In the genomic region with DNA sequence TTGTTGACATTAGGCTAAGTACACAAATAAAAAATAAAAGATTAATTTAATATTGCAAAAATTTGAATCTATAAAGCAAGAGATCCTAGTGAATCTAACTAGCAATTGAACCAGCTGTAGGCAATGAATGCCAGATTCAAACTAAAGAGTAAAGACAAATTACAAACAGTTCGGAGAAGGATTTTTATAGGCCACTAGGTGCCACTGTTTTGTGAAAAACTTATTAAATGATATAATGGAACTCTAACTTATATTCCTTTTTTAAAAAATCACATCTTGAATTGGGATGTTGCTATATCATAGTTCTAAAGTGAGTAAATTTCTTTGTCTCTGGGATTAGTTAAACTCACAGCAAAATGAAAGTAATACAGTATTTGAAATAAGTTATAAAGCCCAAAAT, we compare ENCODE assay signal across 9 cellular contexts. TPM values are rescaled to one million over a fixed set of nuclear protein-coding genes. Genes with fewer than 3 reads are reported as not detected.
A peak's percentile ranks its signal among the peaks of the same experiment; 100 is the strongest.
DNase-seq lines count a peak whose midpoint lies in the region; ATAC-seq and TF ChIP-seq lines count a peak whose summit lies in the region.
"Had no signal": no experiment of that assay in that cellular context is flagged by ENCODE, and none has a peak within 500 bp of the region (broad histone marks: within the 10 kb centered on the region; RNA-seq: fewer than 3 reads in every experiment).

No MANE protein-coding gene starts in this region.

- 4% methylated on average over 1 of the region's 1 CpG for WGBS in mammary epithelial cell (ENCODE audit: low coverage, missing lambda C conversion rate)

- H4K20me1 ChIP-seq in mammary epithelial cell (ENCODE audit: insufficient read depth, low read length), result no peaks in the 10 kb centered on the region

- in situ Hi-C loops in mammary epithelial cell (cut with MboI; ENCODE audit: low sequenced_read_pairs in 2 of 2), result loop anchor here (25.0 kb wide), 3 partner anchors 292 to 1367 kb away; no protein-coding TSS in a partner anchor

- dilution Hi-C loops in mammary epithelial cell (cut with HindIII; ENCODE audit: low sequenced_read_pairs), result loop anchor here (5.0 kb wide), 1 partner anchor 37 kb away; a partner anchor contains a TSS

- TF ChIP-seq CTCF in BJ (IDR thresholded peaks at IDR 0.05; ENCODE audit: insufficient read depth, low read depth, low read length) (peak; percentile 34; the same call in 1 of the 2 replicates), NB4 (IDR thresholded peaks at IDR 0.05; ENCODE audit: low read depth, low read length) (peak; percentile 6), mammary epithelial cell (conservative IDR thresholded peaks at IDR 0.05 in 1 of 2, IDR thresholded peaks at IDR 0.05 in 1 of 2; ENCODE audit: extremely low read depth in 1 of 2, insufficient read depth in 1 of 2, low read depth in 1 of 2, low read length in 2 of 2) (peak; percentile 22 to 46)

- ATAC-seq in HG02763 (IDR thresholded peaks at IDR 0.05; ENCODE audit: unreplicated experiment), result no peak

- intact Hi-C loops in mammary epithelial cell (cut with micrococcal nuclease), result loop anchor here (2.0 kb wide), 1 partner anchor 39 kb away; a partner anchor contains a TSS

- no peak overlapping the region for H3K4me2 ChIP-seq in mammary epithelial cell (ENCODE audit: insufficient read depth, low read depth, low read length)

- CTCF ChIA-PET in BJ (lab: Yijun Ruan, JAX) (interaction anchor here (0.6 to 4.0 kb wide), 14 partner anchors 8 to 563 kb away, joined by 3 to 35 read pairs (median 4); a partner anchor contains a TSS), mammary epithelial cell (lab: Charles Lee; ENCODE audit: low non-redundant PET) (no interaction called here)

- BruUV-seq in mammary epithelial cell (replicated peaks; lab: Mats Ljungman, UMichigan), result no TSS peak

- no peak for TF ChIP-seq POLR2A in NB4 (IDR thresholded peaks at IDR 0.05; ENCODE audit: extremely low read depth, insufficient read length)

- H3K4me3 ChIP-seq in BJ (ENCODE audit: low read depth, low read length) (no peak overlapping the region), NB4 (ENCODE audit: low read depth, low read length) (no peak overlapping the region), mammary epithelial cell (replicated peaks in 1 of 3; ENCODE audit: insufficient read depth in 1 of 3, low read depth in 2 of 3, low read length in 3 of 3) (no peak overlapping the region)

- POLR2A ChIA-PET in BJ (lab: Charles Lee), result no interaction called here

- H3K9ac ChIP-seq in mammary epithelial cell (ENCODE audit: insufficient read depth, low read length), result no peak overlapping the region

- no peaks in the 10 kb centered on the region for H3K4me1 ChIP-seq in mammary epithelial cell (ENCODE audit: insufficient read depth, low read length)

- H3K27ac ChIP-seq in mammary epithelial cell (ENCODE audit: insufficient read depth, low read depth, low read length), result no peak overlapping the region

- no peaks in the 10 kb centered on the region for H3K9me3 ChIP-seq in mammary epithelial cell (replicated peaks; ENCODE audit: insufficient read depth, low read length)

- H2AFZ ChIP-seq in mammary epithelial cell (ENCODE audit: low read depth, low read length), result no peak overlapping the region

- DNase-seq in BJ (ENCODE audit: low read depth), result no peak
- no peak for DNase-seq in NB4 (ENCODE audit: low read depth)
- DNase-seq in mammary epithelial cell, result no peak
- DNase-seq in midbrain (lab: John Stamatoyannopoulos, UW), result peak; percentile 64
- no peak for DNase-seq in hypothalamus (lab: John Stamatoyannopoulos, UW)
- no peak for DNase-seq in stimulated activated CD4-positive, alpha-beta T cell treated with anti-CD3 and anti-CD28 coated beads, Interleukin-4, amount 100 ng/mL, for 24 hours
- DNase-seq in epidermal melanocyte (ENCODE audit: insufficient read length, low spot score), result no peak
- DNase-seq: naive B cell had no signal

- H3K27me3 ChIP-seq in BJ (ENCODE audit: control insufficient read depth, insufficient read depth, low read length) (no peaks in the 10 kb centered on the region), mammary epithelial cell (ENCODE audit: insufficient read depth, low read length) (no peaks in the 10 kb centered on the region)

- H3K79me2 ChIP-seq in mammary epithelial cell (ENCODE audit: insufficient read depth, low read length), result no peaks in the 10 kb centered on the region

- no peaks in the 10 kb centered on the region for H3K36me3 ChIP-seq in BJ (ENCODE audit: control insufficient read depth, insufficient read depth, low read length)
- no peaks in the 10 kb centered on the region for H3K36me3 ChIP-seq in mammary epithelial cell (ENCODE audit: insufficient read depth, low read length)

RNA-seq across cellular contexts. Expression of a gene that starts 39.1 kb away (rescaled TPM):
- polyA plus RNA-seq in BJ (2011; rRNA removed), result 19.4 and 51.6 TPM in 2 replicates
- polyA minus RNA-seq in BJ (2011; rRNA and poly(A)+ RNA removed), result 18.1 and 18.4 TPM in 2 replicates
- 10 to 100 TPM; 39.6 to 39.8 TPM for total RNA-seq in mammary epithelial cell
- polyA plus RNA-seq in mammary epithelial cell, result 26.8 TPM
- 17.4 TPM for polyA minus RNA-seq in mammary epithelial cell
